In the genomic region with DNA sequence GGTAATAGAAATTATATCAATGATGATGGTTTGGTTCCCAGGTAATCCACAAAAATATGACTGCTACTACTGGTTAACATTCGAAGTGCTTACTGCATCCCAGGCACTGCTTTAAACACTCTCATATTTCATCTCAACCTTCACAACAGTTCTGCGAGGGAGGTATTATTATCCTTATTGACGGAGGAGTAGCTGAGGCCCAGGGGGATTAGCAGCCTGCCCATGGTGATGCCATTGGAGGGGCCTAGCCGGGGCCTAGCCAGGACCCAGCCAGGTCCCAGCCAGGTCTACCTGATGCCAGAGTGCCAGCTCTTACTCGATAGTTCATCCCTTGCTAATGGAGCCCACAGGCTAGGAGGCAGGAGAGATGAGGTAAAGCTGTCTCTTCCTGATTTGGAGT, we compare ENCODE assay signal across 17 cellular contexts.
DNase-seq lines count a peak whose midpoint lies in the region; ATAC-seq and TF ChIP-seq lines count a peak whose summit lies in the region.
"Had no signal": no experiment of that assay in that cellular context is flagged by ENCODE, and none has a peak within 500 bp of the region (broad histone marks: within the 10 kb centered on the region; RNA-seq: fewer than 3 reads in every experiment).

No MANE protein-coding gene starts in this region.

- H3K4me3 ChIP-seq in dorsolateral prefrontal cortex, result peak overlapping the region in 1 of 59 donors; percentile 12
- H3K4me3 ChIP-seq: A549 had no signal

- intact Hi-C loops in activated CD4-positive, alpha-beta T cell treated with anti-CD3 and anti-CD28 coated beads, Interleukin-2, amount 10 ng/mL, durations not matched to agents 24 days and 14 days (cut with micrococcal nuclease), result no loop called here
- intact Hi-C loops in dorsolateral prefrontal cortex (cut with DNase I), result loop anchor here (5.0 to 10.0 kb wide), 2 partner anchors 47 to 60 kb away; no protein-coding TSS in a partner anchor

- no peaks in the 10 kb centered on the region for H3K9me3 Mint-ChIP-seq in activated CD4-positive, alpha-beta T cell treated with anti-CD3 and anti-CD28 coated beads, Interleukin-2, amount 10 ng/mL, durations not matched to agents 24 days and 14 days
- H3K9me3 Mint-ChIP-seq in stimulated activated naive CD8-positive, alpha-beta T cell treated with anti-CD3 and anti-CD28 coated beads, Interleukin-15, amount 100 ng/mL, for 72 hours, result no peaks in the 10 kb centered on the region

- H3K27me3 ChIP-seq in dorsolateral prefrontal cortex, result no peaks in the 10 kb centered on the region

- H3K36me3 Mint-ChIP-seq in activated CD4-positive, alpha-beta T cell treated with anti-CD3 and anti-CD28 coated beads, Interleukin-2, amount 10 ng/mL, durations not matched to agents 24 days and 14 days (ENCODE audit: low read depth), result peaks cover 47% of the 10 kb centered on the region

- peaks cover 79% of the 10 kb centered on the region for H3K4me1 Mint-ChIP-seq in activated CD4-positive, alpha-beta T cell treated with anti-CD3 and anti-CD28 coated beads, Interleukin-2, amount 10 ng/mL, durations not matched to agents 24 days and 14 days
- H3K4me1 Mint-ChIP-seq in stimulated activated naive CD8-positive, alpha-beta T cell treated with anti-CD3 and anti-CD28 coated beads, Interleukin-15, amount 100 ng/mL, for 72 hours, result peaks cover 97% of the 10 kb centered on the region

- no peak for ATAC-seq in stimulated activated naive CD8-positive, alpha-beta T cell treated with anti-CD3 and anti-CD28 coated beads, Interleukin-15, amount 100 ng/mL, for 72 hours
- ATAC-seq in GM19324 (IDR thresholded peaks at IDR 0.05; ENCODE audit: low FRiP score, unreplicated experiment), result no peak

- H3K4me3 Mint-ChIP-seq in activated CD4-positive, alpha-beta T cell treated with anti-CD3 and anti-CD28 coated beads, Interleukin-2, amount 10 ng/mL, durations not matched to agents 24 days and 14 days, result no peak overlapping the region
- H3K4me3 Mint-ChIP-seq in stimulated activated naive CD8-positive, alpha-beta T cell treated with anti-CD3 and anti-CD28 coated beads, Interleukin-15, amount 100 ng/mL, for 72 hours, result peak overlapping the region; percentile 51 to 62

- peak overlapping the region; percentile 18 for H3K27ac Mint-ChIP-seq in activated CD4-positive, alpha-beta T cell treated with anti-CD3 and anti-CD28 coated beads, Interleukin-2, amount 10 ng/mL, durations not matched to agents 24 days and 14 days
- H3K27ac Mint-ChIP-seq in stimulated activated naive CD8-positive, alpha-beta T cell treated with anti-CD3 and anti-CD28 coated beads, Interleukin-15, amount 100 ng/mL, for 72 hours, result peak overlapping the region; percentile 6 to 87

- no peak for TF ChIP-seq CTCF in dorsolateral prefrontal cortex (IDR thresholded peaks at IDR 0.05 in 54 of 56, conservative IDR thresholded peaks at IDR 0.05 in 2 of 56; ENCODE audit: low read depth in 1 of 56, partially characterized antibody in 56 of 56)

- H3K27ac ChIP-seq in dorsolateral prefrontal cortex, result peak overlapping the region in 36 of 59 donors; percentile 33 to 100 (median 88)

- DNase-seq in activated CD4-positive, alpha-beta T cell treated with anti-CD3 and anti-CD28 coated beads, Interleukin-2, amount 10 ng/mL, durations not matched to agents 24 days and 14 days, result no peak
- DNase-seq in activated CD4-positive, alpha-beta T cell treated with anti-CD3 and anti-CD28 coated beads, Interleukin-2, amount 50 U/mL, for 1 hour, result no peak
- DNase-seq in NCI-H69 (lab: John Stamatoyannopoulos, UW), result peak; percentile 3
- no peak for DNase-seq in dorsolateral prefrontal cortex
- no peak for DNase-seq in stimulated activated naive CD8-positive, alpha-beta T cell treated with anti-CD3 and anti-CD28 coated beads, Interleukin-15, amount 100 ng/mL, for 72 hours
- DNase-seq in cerebellum (ENCODE audit: low spot score), result no peak
- DNase-seq in HK-2 (ENCODE audit: unreplicated experiment), result no peak
- DNase-seq: activated CD8-positive, alpha-beta memory T cell treated with anti-CD3 and anti-CD28 coated beads, Interleukin-2, amount 50 U/mL, for 48 hours; caudate nucleus; COR-L47; hippocampal formation; NCI-H1048; NCI-H748 treated with DMSO at 0.1 percent for 48 hours; stimulated activated CD4-positive, alpha-beta T cell treated with anti-CD3 and anti-CD28 coated beads, Interleukin-2, amount 100 ng/mL, for 48 hours; trophoblast cell had no signal

- H3K27me3 Mint-ChIP-seq in activated CD4-positive, alpha-beta T cell treated with anti-CD3 and anti-CD28 coated beads, Interleukin-2, amount 10 ng/mL, durations not matched to agents 24 days and 14 days, result no peaks in the 10 kb centered on the region
- H3K27me3 Mint-ChIP-seq in stimulated activated naive CD8-positive, alpha-beta T cell treated with anti-CD3 and anti-CD28 coated beads, Interleukin-15, amount 100 ng/mL, for 72 hours, result no peaks in the 10 kb centered on the region
